8 cellular contexts compared by ENCODE assay signal in genomic region chr20:49541733-49542513, GRCh38. TPM values are rescaled to one million over a fixed set of nuclear protein-coding genes. Genes with fewer than 3 reads are reported as not detected.
DNase-seq lines count a peak whose midpoint lies in the region; ATAC-seq, FAIRE-seq and TF ChIP-seq lines count a peak whose summit lies in the region.

No MANE protein-coding gene starts in this region.

- peaks cover 0 to 5% (median 1%) of the 10 kb centered on the region in 4 donors for H3K4me1 Mint-ChIP-seq in CD4-positive, alpha-beta memory T cell
- no peaks in the 10 kb centered on the region for H3K4me1 Mint-ChIP-seq in naive B cell
- H3K4me1 Mint-ChIP-seq in stimulated activated naive B cell treated with anti-CD40 and anti-IgM and Interleukin-4, amounts not matched to agents 10 μg/mL and 1 μg/mL and 100 μg/mL, for 72 hours = peaks cover 0 to 2% of the 10 kb centered on the region in 2 donors

- intact Hi-C loops in CD4-positive, alpha-beta memory T cell (cut with micrococcal nuclease) = loop anchor here (1.0 kb wide), 1 partner anchor 67 kb away; no protein-coding TSS in a partner anchor

- H3K4me3 Mint-ChIP-seq in CD4-positive, alpha-beta memory T cell = no peak overlapping the region
- peak overlapping the region in 2 of 8 donors; percentile 29 to 66 for H3K4me3 Mint-ChIP-seq in naive B cell
- H3K4me3 Mint-ChIP-seq in stimulated activated naive B cell treated with anti-CD40 and anti-IgM and Interleukin-4, amounts not matched to agents 10 μg/mL and 1 μg/mL and 100 μg/mL, for 72 hours = no peak overlapping the region

- no peaks in the 10 kb centered on the region for H3K36me3 ChIP-seq in CD4-positive, alpha-beta memory T cell (ENCODE audit: insufficient read depth, low read length)

- H3K27me3 Mint-ChIP-seq in CD4-positive, alpha-beta memory T cell = peaks cover 2 to 4% of the 10 kb centered on the region in 2 donors
- H3K27me3 Mint-ChIP-seq in naive B cell = peaks cover 7 to 27% (median 27%) of the 10 kb centered on the region in 3 donors
- peaks cover 33 to 34% of the 10 kb centered on the region in 2 donors for H3K27me3 Mint-ChIP-seq in stimulated activated naive B cell treated with anti-CD40 and anti-IgM and Interleukin-4, amounts not matched to agents 10 μg/mL and 1 μg/mL and 100 μg/mL, for 72 hours

- peak overlapping the region in 1 of 7 donors; percentile 62 for H3K27ac Mint-ChIP-seq in CD4-positive, alpha-beta memory T cell
- peak overlapping the region in 1 of 6 donors; percentile 85 for H3K27ac Mint-ChIP-seq in naive B cell
- no peak overlapping the region for H3K27ac Mint-ChIP-seq in stimulated activated naive B cell treated with anti-CD40 and anti-IgM and Interleukin-4, amounts not matched to agents 10 μg/mL and 1 μg/mL and 100 μg/mL, for 72 hours

- CTCF ChIA-PET in CD4-positive, alpha-beta memory T cell (lab: Charles Lee; ENCODE audit: partially characterized antibody) = interaction anchor here (0.5 to 9.6 kb wide), 17 partner anchors 9 to 633 kb away, joined by 3 to 86 read pairs (median 3); partner anchors contain the start of gene B4GALT5

- H3K36me3 Mint-ChIP-seq in CD4-positive, alpha-beta memory T cell = peaks cover 0 to 5% of the 10 kb centered on the region in 2 donors
- H3K36me3 Mint-ChIP-seq in naive B cell = peaks cover 0 to 7% of the 10 kb centered on the region in 2 donors
- peaks cover 0 to 4% of the 10 kb centered on the region in 2 donors for H3K36me3 Mint-ChIP-seq in stimulated activated naive B cell treated with anti-CD40 and anti-IgM and Interleukin-4, amounts not matched to agents 10 μg/mL and 1 μg/mL and 100 μg/mL, for 72 hours

- ATAC-seq in naive B cell (ENCODE audit: low read depth in 2 of 2) (no peak), HG03342 (IDR thresholded peaks at IDR 0.05; ENCODE audit: unreplicated experiment) (no peak)
- ATAC-seq in stimulated activated naive B cell treated with anti-CD40 and anti-IgM and Interleukin-4, amounts not matched to agents 10 μg/mL and 1 μg/mL and 100 μg/mL, for 72 hours (replicated peaks) = peak; percentile 66 to 70

- no peaks in the 10 kb centered on the region for H3K9me3 ChIP-seq in CD4-positive, alpha-beta memory T cell (ENCODE audit: control insufficient read depth in 1 of 2, low read length in 2 of 2)

- POLR2A ChIA-PET in CD4-positive, alpha-beta memory T cell (lab: Charles Lee; ENCODE audit: partially characterized antibody) = interaction anchor here (1.0 kb wide), 1 partner anchor 67 kb away, joined by 3 read pairs; no protein-coding TSS in a partner anchor

- peak; percentile 73 for TF ChIP-seq CTCF in epithelial cell of esophagus (IDR thresholded peaks at IDR 0.05; ENCODE audit: insufficient read depth, low read depth, low read length, missing control alignments)

- H3K4me1 ChIP-seq in CD4-positive, alpha-beta memory T cell (ENCODE audit: insufficient read depth, low read length) = no peaks in the 10 kb centered on the region

- peak; percentile 92 for FAIRE-seq in HTR-8/SVneo (lab: Jason Lieb, UNC)

- peaks cover 0 to 18% (median 6%) of the 10 kb centered on the region in 8 donors for H3K9me3 Mint-ChIP-seq in CD4-positive, alpha-beta memory T cell
- peaks cover 4 to 21% (median 13%) of the 10 kb centered on the region in 7 donors for H3K9me3 Mint-ChIP-seq in naive B cell
- peaks cover 3 to 5% of the 10 kb centered on the region in 2 donors for H3K9me3 Mint-ChIP-seq in stimulated activated naive B cell treated with anti-CD40 and anti-IgM and Interleukin-4, amounts not matched to agents 10 μg/mL and 1 μg/mL and 100 μg/mL, for 72 hours

- H3K27ac ChIP-seq in CD4-positive, alpha-beta memory T cell (ENCODE audit: low read depth, low read length) = no peak overlapping the region

- no peaks in the 10 kb centered on the region for H3K27me3 ChIP-seq in CD4-positive, alpha-beta memory T cell (ENCODE audit: insufficient read depth, low read length)

- peak; percentile 46 to 53 (median 52) for DNase-seq in CD4-positive, alpha-beta memory T cell
- DNase-seq in HTR-8/SVneo (ENCODE audit: insufficient read length, low spot score) = peak; percentile 92
- DNase-seq in NOMO-1 (lab: John Stamatoyannopoulos, UW; ENCODE audit: unreplicated experiment in 2 of 2) = peak; percentile 56 to 62
- peak; percentile 22 to 28 for DNase-seq in activated CD8-positive, alpha-beta memory T cell treated with anti-CD3 and anti-CD28 coated beads for 4 hours (ENCODE audit: low read depth in 2 of 2)
- peak; percentile 70 for DNase-seq in epithelial cell of esophagus (ENCODE audit: low read depth)
- DNase-seq in naive B cell = peak; percentile 12
- peak; percentile 19 for DNase-seq in stimulated activated naive B cell treated with anti-CD40 and anti-IgM and Interleukin-4, amounts not matched to agents 10 μg/mL and 1 μg/mL and 100 μg/mL, for 72 hours

- no peak overlapping the region for H3K4me3 ChIP-seq in CD4-positive, alpha-beta memory T cell (ENCODE audit: low read length in 2 of 2)
- no peak overlapping the region for H3K4me3 ChIP-seq in epithelial cell of esophagus (ENCODE audit: low read length)

RNA-seq across cellular contexts. Expression of gene PTGIS, which starts 26.0 kb away (rescaled TPM):
- total RNA-seq in CD4-positive, alpha-beta memory T cell = not detected
- not detected for polyA plus RNA-seq in CD4-positive, alpha-beta memory T cell
- polyA plus RNA-seq in naive B cell (ENCODE audit: low read depth in 6 of 6) = not detected

RNA-seq across cellular contexts. Expression of gene KCNB1, which starts 59.5 kb away (rescaled TPM):
- total RNA-seq in CD4-positive, alpha-beta memory T cell = not detected
- polyA plus RNA-seq in CD4-positive, alpha-beta memory T cell = under 1 TPM in 1 of 2 donors, not detected in 1; 0.09 TPM
- polyA plus RNA-seq in naive B cell (ENCODE audit: low read depth in 6 of 6) = under 1 TPM in 2 of 6 donors, not detected in 4; 0.05 to 0.15 TPM

Comparison
In these comparisons a context has a peak if more than half of its experiments do, and no peak if none do; other contexts are left out.
1. DNase-seq: peak in every context shown above with its lines; median percentile 92 in HTR-8/SVneo; 70 in epithelial cell of esophagus; 59 in NOMO-1; 52 in CD4-positive, alpha-beta memory T cell; 25 in activated CD8-positive, alpha-beta memory T cell treated with anti-CD3 and anti-CD28 coated beads for 4 hours; 19 in stimulated activated naive B cell treated with anti-CD40 and anti-IgM and Interleukin-4, amounts not matched to agents 10 μg/mL and 1 μg/mL and 100 μg/mL, for 72 hours; 12 in naive B cell.
2. ATAC-seq: peak in stimulated activated naive B cell treated with anti-CD40 and anti-IgM and Interleukin-4, amounts not matched to agents 10 μg/mL and 1 μg/mL and 100 μg/mL, for 72 hours (2 of 2); none in naive B cell (0 of 2) and HG03342 (single experiment).